In the genomic region with DNA sequence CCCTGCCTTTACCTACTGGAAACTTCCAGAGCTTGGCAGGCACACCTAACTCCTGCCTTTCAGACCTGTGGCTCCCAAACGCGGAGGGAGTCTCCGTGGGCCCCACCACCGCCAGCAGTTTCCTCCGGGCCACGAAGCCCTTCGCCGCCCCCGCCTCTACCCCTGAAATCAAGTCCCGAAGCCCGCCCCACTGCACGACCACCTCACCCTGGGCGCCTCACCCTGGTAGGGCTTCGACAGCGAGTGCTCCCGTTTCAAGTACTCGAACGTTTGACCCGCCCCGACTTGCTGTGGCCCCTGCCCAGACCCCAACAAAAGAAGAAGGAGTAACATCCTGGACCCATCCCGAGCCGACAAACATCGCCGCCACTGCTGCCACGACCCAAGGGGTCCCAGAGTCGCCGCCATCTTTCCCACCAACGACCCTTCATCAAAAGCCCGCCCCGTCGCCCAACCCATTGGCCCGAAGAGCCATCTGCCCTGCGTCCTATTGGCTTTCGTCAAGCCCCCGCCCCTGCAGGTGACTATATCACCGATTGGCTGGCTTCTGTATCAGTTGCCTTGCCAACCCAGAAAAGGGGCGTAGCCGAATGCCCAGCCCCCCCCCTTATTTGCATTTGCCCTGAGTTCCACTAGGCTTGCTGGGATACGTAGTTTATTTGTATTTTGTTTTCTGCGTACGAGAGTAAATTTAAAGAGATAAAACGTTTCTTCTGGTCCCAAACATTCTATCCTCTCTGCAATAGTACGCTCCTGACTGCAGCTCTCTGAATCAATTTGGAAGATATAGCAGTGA, we compare ENCODE assay signal across 8 cellular contexts. TPM values are rescaled to one million over a fixed set of nuclear protein-coding genes. Genes with fewer than 3 reads are reported as not detected.
A peak's percentile ranks its signal among the peaks of the same experiment; 100 is the strongest.
DNase-seq lines count a peak whose midpoint lies in the region; ATAC-seq and TF ChIP-seq lines count a peak whose summit lies in the region.

A gene with protein sequence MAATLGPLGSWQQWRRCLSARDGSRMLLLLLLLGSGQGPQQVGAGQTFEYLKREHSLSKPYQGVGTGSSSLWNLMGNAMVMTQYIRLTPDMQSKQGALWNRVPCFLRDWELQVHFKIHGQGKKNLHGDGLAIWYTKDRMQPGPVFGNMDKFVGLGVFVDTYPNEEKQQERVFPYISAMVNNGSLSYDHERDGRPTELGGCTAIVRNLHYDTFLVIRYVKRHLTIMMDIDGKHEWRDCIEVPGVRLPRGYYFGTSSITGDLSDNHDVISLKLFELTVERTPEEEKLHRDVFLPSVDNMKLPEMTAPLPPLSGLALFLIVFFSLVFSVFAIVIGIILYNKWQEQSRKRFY (minus strand): TSS at position 432 of the 796 bp plus-strand sequence. CDS start 24 bp downstream, at position 408.

- H3K4me1 ChIP-seq in left ventricle myocardium inferior (peaks cover 56% of the 10 kb centered on the region), prostate gland (replicated peaks) (peaks cover 6% of the 10 kb centered on the region), urinary bladder (ENCODE audit: insufficient read depth) (no peaks in the 10 kb centered on the region)

- peaks cover 35% of the 10 kb centered on the region for H3K4me1 Mint-ChIP-seq in T-helper 17 cell

- H3K27me3 ChIP-seq in left ventricle myocardium inferior (ENCODE audit: low read depth) (no peaks in the 10 kb centered on the region), prostate gland (replicated peaks; ENCODE audit: insufficient read depth) (no peaks in the 10 kb centered on the region)

- peak within 1 kb of the TSS; percentile 99 for H3K27ac Mint-ChIP-seq in T-helper 17 cell

- H3K36me3 ChIP-seq in left ventricle myocardium inferior = peaks cover 10% of the 10 kb centered on the region
- H3K36me3 ChIP-seq in prostate gland = no peaks in the 10 kb centered on the region
- H3K36me3 ChIP-seq in urinary bladder (ENCODE audit: insufficient read depth) = no peaks in the 10 kb centered on the region

- H3K36me3 Mint-ChIP-seq in T-helper 17 cell (ENCODE audit: low read depth) = peaks cover 3% of the 10 kb centered on the region

- ATAC-seq in HG02884 (IDR thresholded peaks at IDR 0.05; ENCODE audit: unreplicated experiment) = peak; percentile 99
- ATAC-seq in T-helper 17 cell = peak; percentile 97

- H3K9me3 ChIP-seq in T-helper 17 cell (ENCODE audit: control insufficient read depth, low read length, poor library complexity, severe bottlenecking) (no peaks in the 10 kb centered on the region), left ventricle myocardium inferior (replicated peaks) (no peaks in the 10 kb centered on the region), prostate gland (no peaks in the 10 kb centered on the region)

- peak; percentile 93 for DNase-seq in GM13977 (ENCODE audit: low spot score)
- peak; percentile 98 for DNase-seq in NCI-H1694 (lab: John Stamatoyannopoulos, UW)
- DNase-seq in T-helper 17 cell = peak; percentile 90 to 93 (median 92)
- peak; percentile 97 for DNase-seq in left ventricle myocardium inferior
- DNase-seq in prostate gland (ENCODE audit: low spot score) = peak; percentile 97

- 0% methylated on average over 42 of the region's 43 CpGs for WGBS in prostate gland
- under 1% methylated on average over 43 of the region's 43 CpGs for WGBS in urinary bladder

- TF ChIP-seq CTCF in GM13977 (IDR thresholded peaks at IDR 0.05; ENCODE audit: extremely low read depth, insufficient read depth, missing control alignments) (peak; percentile 7), left ventricle myocardium inferior (IDR thresholded peaks at IDR 0.05; ENCODE audit: borderline replicate concordance) (no peak), prostate gland (IDR thresholded peaks at IDR 0.05) (peak in 2 of 4 experiments; percentile 28 to 44)

- intact Hi-C loops in left ventricle myocardium inferior (cut with micrococcal nuclease) (no loop called here), prostate gland (cut with DNase I) (loop anchor here (5.0 to 10.0 kb wide), 2 partner anchors 73 to 105 kb away; partner anchors contain the start of gene KANSL3)

- H3K4me3 Mint-ChIP-seq in T-helper 17 cell = peak within 1 kb of the TSS; percentile 99

- H3K27ac ChIP-seq in angular gyrus (ENCODE audit: low read depth, low read length) = peak within 1 kb of the TSS; percentile 29
- peak within 1 kb of the TSS; percentile 73 for H3K27ac ChIP-seq in left ventricle myocardium inferior (replicated peaks)
- H3K27ac ChIP-seq in prostate gland = peak within 1 kb of the TSS; percentile 57 to 68
- H3K27ac ChIP-seq in urinary bladder (ENCODE audit: low read depth) = peak within 1 kb of the TSS; percentile 14

- H3K27me3 Mint-ChIP-seq in T-helper 17 cell = no peaks in the 10 kb centered on the region

- TF ChIP-seq POLR2A in prostate gland (IDR thresholded peaks at IDR 0.05) = peak; percentile 67

- in situ Hi-C loops in GM13977 (cut with MboI; ENCODE audit: low pct_unique_long_range_greater_than_20kb, low sequenced_read_pairs, unreplicated experiment) = no loop called here

- peak within 1 kb of the TSS; percentile 76 for H3K4me3 ChIP-seq in left ventricle myocardium inferior
- H3K4me3 ChIP-seq in prostate gland = peak within 1 kb of the TSS; percentile 65 to 67
- H3K4me3 ChIP-seq in urinary bladder (ENCODE audit: low read depth, low read length) = peak within 1 kb of the TSS; percentile 77

RNA-seq across cellular contexts. Expression of the gene that starts here (rescaled TPM):
- total RNA-seq in T-helper 17 cell (1 to 10 TPM; 3.6 to 7.1 TPM), left ventricle myocardium inferior (27.9 TPM), prostate gland (10 to 100 TPM; 26.1 to 26.8 TPM), urinary bladder (29.9 TPM)
- polyA plus RNA-seq in urinary bladder = 23.5 TPM

Comparison
In these comparisons a context has a peak if more than half of its experiments do, and no peak if none do; other contexts are left out.
1. Peak in every context shown above with its lines: DNase-seq, ATAC-seq, H3K4me3 ChIP-seq and H3K27ac ChIP-seq.
2. H3K27ac ChIP-seq: peak in every context shown above with its lines; median percentile 73 in left ventricle myocardium inferior; 62 in prostate gland; 29 in angular gyrus; 14 in urinary bladder.